ENCODE assay signal across 1 cellular context in the genomic region with DNA sequence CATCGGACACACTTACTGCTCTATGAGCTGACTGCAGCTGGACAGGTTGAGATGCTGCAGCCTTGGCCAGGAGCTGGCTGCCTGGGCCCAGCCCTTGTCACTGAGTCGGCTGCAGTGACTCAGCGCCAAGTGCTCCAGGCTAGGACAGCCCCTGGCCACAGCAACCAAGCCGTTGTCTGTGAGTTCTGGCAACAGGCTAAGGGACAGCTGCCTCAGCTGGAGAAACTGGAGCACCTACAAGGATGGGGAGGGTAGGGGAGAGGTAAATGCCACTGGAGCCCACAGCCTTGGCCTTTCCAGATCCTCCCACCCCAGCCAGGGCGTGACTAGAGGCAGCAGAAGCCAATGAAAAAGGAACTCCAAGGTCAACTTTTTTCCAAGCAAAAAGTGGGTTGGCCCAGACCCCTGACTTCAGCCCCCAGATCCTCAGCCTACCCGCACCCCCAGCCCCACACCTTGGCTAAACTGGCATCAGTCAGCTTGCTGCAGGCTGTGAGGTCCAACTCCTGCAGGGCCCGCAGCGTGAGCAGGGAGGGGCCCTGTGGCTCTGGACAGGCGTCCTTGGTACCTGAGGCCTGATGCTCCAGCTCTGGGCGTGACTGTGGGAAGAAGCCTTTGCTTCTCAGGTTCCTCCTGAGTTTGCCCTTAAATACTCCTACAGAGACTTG.
TF ChIP-seq lines count a peak whose summit lies in the region.

No MANE protein-coding gene starts in this region.

TF ChIP-seq in HepG2, 621 proteins besides CTCF, POLR2A, EP300 and RAD21 (continued from another document):
- TF ChIP-seq, protein P1, sequence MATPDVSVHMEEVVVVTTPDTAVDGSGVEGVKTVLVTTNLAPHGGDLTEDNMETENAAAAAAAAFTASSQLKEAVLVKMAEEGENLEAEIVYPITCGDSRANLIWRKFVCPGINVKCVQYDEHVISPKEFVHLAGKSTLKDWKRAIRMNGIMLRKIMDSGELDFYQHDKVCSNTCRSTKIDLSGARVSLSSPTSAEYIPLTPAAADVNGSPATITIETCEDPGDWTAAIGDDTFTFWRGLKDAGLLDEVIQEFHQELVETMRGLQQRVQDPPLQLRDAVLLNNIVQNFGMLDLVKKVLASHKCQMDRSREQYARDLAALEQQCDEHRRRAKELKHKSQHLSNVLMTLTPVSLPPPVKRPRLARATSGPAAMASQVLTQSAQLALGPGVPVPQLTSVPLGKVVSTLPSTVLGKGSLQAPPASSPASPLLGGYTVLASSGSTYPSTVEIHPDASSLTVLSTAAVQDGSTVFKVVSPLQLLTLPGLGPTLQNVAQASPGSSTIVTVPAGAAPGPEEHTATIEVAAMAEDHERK (CRISPR knock-in tag; IDR thresholded peaks at IDR 0.05; ENCODE audit: low read depth), result no peak
- TF ChIP-seq ZNF816 (CRISPR knock-in tag; IDR thresholded peaks at IDR 0.05; ENCODE audit: borderline replicate concordance), result no peak
- TF ChIP-seq AGO1 (IDR thresholded peaks at IDR 0.05; ENCODE audit: low read depth, low read length, poor library complexity, severe bottlenecking), result no peak
- TF ChIP-seq, protein P2, sequence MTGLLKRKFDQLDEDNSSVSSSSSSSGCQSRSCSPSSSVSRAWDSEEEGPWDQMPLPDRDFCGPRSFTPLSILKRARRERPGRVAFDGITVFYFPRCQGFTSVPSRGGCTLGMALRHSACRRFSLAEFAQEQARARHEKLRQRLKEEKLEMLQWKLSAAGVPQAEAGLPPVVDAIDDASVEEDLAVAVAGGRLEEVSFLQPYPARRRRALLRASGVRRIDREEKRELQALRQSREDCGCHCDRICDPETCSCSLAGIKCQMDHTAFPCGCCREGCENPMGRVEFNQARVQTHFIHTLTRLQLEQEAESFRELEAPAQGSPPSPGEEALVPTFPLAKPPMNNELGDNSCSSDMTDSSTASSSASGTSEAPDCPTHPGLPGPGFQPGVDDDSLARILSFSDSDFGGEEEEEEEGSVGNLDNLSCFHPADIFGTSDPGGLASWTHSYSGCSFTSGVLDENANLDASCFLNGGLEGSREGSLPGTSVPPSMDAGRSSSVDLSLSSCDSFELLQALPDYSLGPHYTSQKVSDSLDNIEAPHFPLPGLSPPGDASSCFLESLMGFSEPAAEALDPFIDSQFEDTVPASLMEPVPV (CRISPR knock-in tag; IDR thresholded peaks at IDR 0.05), result no peak
- TF ChIP-seq KLF16 (CRISPR knock-in tag; IDR thresholded peaks at IDR 0.05), result no peak
- TF ChIP-seq NKX3-1 (CRISPR knock-in tag; IDR thresholded peaks at IDR 0.05), result no peak
- TF ChIP-seq, protein P3, sequence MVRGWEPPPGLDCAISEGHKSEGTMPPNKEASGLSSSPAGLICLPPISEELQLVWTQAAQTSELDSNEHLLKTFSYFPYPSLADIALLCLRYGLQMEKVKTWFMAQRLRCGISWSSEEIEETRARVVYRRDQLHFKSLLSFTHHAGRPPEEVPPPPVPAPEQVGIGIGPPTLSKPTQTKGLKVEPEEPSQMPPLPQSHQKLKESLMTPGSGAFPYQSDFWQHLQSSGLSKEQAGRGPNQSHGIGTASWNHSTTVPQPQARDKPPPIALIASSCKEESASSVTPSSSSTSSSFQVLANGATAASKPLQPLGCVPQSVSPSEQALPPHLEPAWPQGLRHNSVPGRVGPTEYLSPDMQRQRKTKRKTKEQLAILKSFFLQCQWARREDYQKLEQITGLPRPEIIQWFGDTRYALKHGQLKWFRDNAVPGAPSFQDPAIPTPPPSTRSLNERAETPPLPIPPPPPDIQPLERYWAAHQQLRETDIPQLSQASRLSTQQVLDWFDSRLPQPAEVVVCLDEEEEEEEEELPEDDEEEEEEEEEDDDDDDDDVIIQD (CRISPR knock-in tag; IDR thresholded peaks at IDR 0.05; ENCODE audit: low read depth), result no peak
- 0 out of 2 replicates have a peak, but pooled peaks have one; percentile 17 for TF ChIP-seq YEATS4 (CRISPR knock-in tag; IDR thresholded peaks at IDR 0.05; ENCODE audit: borderline replicate concordance)
- TF ChIP-seq ZEB1 (IDR thresholded peaks at IDR 0.05; ENCODE audit: insufficient replicate concordance, low read depth), result no peak
- no peak for TF ChIP-seq REL (CRISPR knock-in tag; conservative IDR thresholded peaks at IDR 0.05)
- TF ChIP-seq, protein P4, sequence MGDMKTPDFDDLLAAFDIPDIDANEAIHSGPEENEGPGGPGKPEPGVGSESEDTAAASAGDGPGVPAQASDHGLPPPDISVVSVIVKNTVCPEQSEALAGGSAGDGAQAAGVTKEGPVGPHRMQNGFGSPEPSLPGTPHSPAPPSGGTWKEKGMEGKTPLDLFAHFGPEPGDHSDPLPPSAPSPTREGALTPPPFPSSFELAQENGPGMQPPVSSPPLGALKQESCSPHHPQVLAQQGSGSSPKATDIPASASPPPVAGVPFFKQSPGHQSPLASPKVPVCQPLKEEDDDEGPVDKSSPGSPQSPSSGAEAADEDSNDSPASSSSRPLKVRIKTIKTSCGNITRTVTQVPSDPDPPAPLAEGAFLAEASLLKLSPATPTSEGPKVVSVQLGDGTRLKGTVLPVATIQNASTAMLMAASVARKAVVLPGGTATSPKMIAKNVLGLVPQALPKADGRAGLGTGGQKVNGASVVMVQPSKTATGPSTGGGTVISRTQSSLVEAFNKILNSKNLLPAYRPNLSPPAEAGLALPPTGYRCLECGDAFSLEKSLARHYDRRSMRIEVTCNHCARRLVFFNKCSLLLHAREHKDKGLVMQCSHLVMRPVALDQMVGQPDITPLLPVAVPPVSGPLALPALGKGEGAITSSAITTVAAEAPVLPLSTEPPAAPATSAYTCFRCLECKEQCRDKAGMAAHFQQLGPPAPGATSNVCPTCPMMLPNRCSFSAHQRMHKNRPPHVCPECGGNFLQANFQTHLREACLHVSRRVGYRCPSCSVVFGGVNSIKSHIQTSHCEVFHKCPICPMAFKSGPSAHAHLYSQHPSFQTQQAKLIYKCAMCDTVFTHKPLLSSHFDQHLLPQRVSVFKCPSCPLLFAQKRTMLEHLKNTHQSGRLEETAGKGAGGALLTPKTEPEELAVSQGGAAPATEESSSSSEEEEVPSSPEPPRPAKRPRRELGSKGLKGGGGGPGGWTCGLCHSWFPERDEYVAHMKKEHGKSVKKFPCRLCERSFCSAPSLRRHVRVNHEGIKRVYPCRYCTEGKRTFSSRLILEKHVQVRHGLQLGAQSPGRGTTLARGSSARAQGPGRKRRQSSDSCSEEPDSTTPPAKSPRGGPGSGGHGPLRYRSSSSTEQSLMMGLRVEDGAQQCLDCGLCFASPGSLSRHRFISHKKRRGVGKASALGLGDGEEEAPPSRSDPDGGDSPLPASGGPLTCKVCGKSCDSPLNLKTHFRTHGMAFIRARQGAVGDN (CRISPR knock-in tag; IDR thresholded peaks at IDR 0.05), result peak; percentile 43; the same call in 1 of the 2 replicates
- TF ChIP-seq FOSL1 (CRISPR knock-in tag; IDR thresholded peaks at IDR 0.05; ENCODE audit: borderline replicate concordance), result no peak
- TF ChIP-seq NFE2 (CRISPR knock-in tag; IDR thresholded peaks at IDR 0.05), result peak; percentile 75; the same call in 1 of the 2 replicates
- TF ChIP-seq, protein P5, sequence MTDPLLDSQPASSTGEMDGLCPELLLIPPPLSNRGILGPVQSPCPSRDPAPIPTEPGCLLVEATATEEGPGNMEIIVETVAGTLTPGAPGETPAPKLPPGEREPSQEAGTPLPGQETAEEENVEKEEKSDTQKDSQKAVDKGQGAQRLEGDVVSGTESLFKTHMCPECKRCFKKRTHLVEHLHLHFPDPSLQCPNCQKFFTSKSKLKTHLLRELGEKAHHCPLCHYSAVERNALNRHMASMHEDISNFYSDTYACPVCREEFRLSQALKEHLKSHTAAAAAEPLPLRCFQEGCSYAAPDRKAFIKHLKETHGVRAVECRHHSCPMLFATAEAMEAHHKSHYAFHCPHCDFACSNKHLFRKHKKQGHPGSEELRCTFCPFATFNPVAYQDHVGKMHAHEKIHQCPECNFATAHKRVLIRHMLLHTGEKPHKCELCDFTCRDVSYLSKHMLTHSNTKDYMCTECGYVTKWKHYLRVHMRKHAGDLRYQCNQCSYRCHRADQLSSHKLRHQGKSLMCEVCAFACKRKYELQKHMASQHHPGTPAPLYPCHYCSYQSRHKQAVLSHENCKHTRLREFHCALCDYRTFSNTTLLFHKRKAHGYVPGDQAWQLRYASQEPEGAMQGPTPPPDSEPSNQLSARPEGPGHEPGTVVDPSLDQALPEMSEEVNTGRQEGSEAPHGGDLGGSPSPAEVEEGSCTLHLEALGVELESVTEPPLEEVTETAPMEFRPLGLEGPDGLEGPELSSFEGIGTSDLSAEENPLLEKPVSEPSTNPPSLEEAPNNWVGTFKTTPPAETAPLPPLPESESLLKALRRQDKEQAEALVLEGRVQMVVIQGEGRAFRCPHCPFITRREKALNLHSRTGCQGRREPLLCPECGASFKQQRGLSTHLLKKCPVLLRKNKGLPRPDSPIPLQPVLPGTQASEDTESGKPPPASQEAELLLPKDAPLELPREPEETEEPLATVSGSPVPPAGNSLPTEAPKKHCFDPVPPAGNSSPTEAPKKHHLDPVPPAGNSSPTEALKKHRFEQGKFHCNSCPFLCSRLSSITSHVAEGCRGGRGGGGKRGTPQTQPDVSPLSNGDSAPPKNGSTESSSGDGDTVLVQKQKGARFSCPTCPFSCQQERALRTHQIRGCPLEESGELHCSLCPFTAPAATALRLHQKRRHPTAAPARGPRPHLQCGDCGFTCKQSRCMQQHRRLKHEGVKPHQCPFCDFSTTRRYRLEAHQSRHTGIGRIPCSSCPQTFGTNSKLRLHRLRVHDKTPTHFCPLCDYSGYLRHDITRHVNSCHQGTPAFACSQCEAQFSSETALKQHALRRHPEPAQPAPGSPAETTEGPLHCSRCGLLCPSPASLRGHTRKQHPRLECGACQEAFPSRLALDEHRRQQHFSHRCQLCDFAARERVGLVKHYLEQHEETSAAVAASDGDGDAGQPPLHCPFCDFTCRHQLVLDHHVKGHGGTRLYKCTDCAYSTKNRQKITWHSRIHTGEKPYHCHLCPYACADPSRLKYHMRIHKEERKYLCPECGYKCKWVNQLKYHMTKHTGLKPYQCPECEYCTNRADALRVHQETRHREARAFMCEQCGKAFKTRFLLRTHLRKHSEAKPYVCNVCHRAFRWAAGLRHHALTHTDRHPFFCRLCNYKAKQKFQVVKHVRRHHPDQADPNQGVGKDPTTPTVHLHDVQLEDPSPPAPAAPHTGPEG (CRISPR knock-in tag; IDR thresholded peaks at IDR 0.05), result peak; percentile 46; the same call in 1 of the 2 replicates
- TF ChIP-seq HNRNPUL1 (IDR thresholded peaks at IDR 0.05; ENCODE audit: low read depth, low read length), result no peak
- TF ChIP-seq HDAC1 (CRISPR knock-in tag; IDR thresholded peaks at IDR 0.05), result no peak
- no peak for TF ChIP-seq TBL1XR1 (IDR thresholded peaks at IDR 0.05; ENCODE audit: borderline replicate concordance, low read length, partially characterized antibody)
- TF ChIP-seq, protein P6, sequence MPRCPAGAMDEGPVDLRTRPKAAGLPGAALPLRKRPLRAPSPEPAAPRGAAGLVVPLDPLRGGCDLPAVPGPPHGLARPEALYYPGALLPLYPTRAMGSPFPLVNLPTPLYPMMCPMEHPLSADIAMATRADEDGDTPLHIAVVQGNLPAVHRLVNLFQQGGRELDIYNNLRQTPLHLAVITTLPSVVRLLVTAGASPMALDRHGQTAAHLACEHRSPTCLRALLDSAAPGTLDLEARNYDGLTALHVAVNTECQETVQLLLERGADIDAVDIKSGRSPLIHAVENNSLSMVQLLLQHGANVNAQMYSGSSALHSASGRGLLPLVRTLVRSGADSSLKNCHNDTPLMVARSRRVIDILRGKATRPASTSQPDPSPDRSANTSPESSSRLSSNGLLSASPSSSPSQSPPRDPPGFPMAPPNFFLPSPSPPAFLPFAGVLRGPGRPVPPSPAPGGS (CRISPR knock-in tag; IDR thresholded peaks at IDR 0.05), result no peak
- TF ChIP-seq, protein P7, sequence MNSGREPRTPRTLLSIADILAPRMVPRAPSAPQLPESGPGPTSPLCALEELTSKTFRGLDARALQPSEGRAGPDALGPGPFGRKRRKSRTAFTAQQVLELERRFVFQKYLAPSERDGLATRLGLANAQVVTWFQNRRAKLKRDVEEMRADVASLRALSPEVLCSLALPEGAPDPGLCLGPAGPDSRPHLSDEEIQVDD (CRISPR knock-in tag; IDR thresholded peaks at IDR 0.05; ENCODE audit: borderline replicate concordance), result 0 out of 2 replicates have a peak, but pooled peaks have one; percentile 5
- TF ChIP-seq ZIK1 (CRISPR knock-in tag; IDR thresholded peaks at IDR 0.05; ENCODE audit: borderline replicate concordance, low read depth), result no peak
- peak; percentile 27 for TF ChIP-seq ZNF781 (CRISPR knock-in tag; IDR thresholded peaks at IDR 0.05; ENCODE audit: borderline replicate concordance, not compliant biosample characterization)
- 0 out of 2 replicates have a peak, but pooled peaks have one; percentile 5 for TF ChIP-seq NR2C2 (CRISPR knock-in tag; IDR thresholded peaks at IDR 0.05; ENCODE audit: borderline replicate concordance)
- no peak for TF ChIP-seq ZNF776 (CRISPR knock-in tag; IDR thresholded peaks at IDR 0.05)
- no peak for TF ChIP-seq ZKSCAN5 (CRISPR knock-in tag; IDR thresholded peaks at IDR 0.05)
- TF ChIP-seq, protein P8, sequence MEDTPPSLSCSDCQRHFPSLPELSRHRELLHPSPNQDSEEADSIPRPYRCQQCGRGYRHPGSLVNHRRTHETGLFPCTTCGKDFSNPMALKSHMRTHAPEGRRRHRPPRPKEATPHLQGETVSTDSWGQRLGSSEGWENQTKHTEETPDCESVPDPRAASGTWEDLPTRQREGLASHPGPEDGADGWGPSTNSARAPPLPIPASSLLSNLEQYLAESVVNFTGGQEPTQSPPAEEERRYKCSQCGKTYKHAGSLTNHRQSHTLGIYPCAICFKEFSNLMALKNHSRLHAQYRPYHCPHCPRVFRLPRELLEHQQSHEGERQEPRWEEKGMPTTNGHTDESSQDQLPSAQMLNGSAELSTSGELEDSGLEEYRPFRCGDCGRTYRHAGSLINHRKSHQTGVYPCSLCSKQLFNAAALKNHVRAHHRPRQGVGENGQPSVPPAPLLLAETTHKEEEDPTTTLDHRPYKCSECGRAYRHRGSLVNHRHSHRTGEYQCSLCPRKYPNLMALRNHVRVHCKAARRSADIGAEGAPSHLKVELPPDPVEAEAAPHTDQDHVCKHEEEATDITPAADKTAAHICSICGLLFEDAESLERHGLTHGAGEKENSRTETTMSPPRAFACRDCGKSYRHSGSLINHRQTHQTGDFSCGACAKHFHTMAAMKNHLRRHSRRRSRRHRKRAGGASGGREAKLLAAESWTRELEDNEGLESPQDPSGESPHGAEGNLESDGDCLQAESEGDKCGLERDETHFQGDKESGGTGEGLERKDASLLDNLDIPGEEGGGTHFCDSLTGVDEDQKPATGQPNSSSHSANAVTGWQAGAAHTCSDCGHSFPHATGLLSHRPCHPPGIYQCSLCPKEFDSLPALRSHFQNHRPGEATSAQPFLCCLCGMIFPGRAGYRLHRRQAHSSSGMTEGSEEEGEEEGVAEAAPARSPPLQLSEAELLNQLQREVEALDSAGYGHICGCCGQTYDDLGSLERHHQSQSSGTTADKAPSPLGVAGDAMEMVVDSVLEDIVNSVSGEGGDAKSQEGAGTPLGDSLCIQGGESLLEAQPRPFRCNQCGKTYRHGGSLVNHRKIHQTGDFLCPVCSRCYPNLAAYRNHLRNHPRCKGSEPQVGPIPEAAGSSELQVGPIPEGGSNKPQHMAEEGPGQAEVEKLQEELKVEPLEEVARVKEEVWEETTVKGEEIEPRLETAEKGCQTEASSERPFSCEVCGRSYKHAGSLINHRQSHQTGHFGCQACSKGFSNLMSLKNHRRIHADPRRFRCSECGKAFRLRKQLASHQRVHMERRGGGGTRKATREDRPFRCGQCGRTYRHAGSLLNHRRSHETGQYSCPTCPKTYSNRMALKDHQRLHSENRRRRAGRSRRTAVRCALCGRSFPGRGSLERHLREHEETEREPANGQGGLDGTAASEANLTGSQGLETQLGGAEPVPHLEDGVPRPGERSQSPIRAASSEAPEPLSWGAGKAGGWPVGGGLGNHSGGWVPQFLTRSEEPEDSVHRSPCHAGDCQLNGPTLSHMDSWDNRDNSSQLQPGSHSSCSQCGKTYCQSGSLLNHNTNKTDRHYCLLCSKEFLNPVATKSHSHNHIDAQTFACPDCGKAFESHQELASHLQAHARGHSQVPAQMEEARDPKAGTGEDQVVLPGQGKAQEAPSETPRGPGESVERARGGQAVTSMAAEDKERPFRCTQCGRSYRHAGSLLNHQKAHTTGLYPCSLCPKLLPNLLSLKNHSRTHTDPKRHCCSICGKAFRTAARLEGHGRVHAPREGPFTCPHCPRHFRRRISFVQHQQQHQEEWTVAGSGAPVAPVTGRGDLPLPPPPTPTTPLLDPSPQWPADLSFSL (CRISPR knock-in tag; IDR thresholded peaks at IDR 0.05), result 0 out of 2 replicates have a peak, but pooled peaks have one; percentile 22
- TF ChIP-seq GABPB1 (CRISPR knock-in tag; IDR thresholded peaks at IDR 0.05), result peak; percentile 4; the same call in 1 of the 2 replicates
